16 cellular contexts compared by ENCODE assay signal in genomic region chr5:135747824-135748223, GRCh38.
DNase-seq lines count a peak whose midpoint lies in the region; ATAC-seq and TF ChIP-seq lines count a peak whose summit lies in the region.
"Had no signal": no experiment of that assay in that cellular context is flagged by ENCODE, and none has a peak within 500 bp of the region (broad histone marks: within the 10 kb centered on the region; RNA-seq: fewer than 3 reads in every experiment).

No MANE protein-coding gene starts in this region.

- H3K4me3 ChIP-seq in colonic mucosa = no peak overlapping the region
- H3K4me3 ChIP-seq: A549 had no signal

- H3K9ac ChIP-seq in colonic mucosa (ENCODE audit: low read depth in 2 of 2, low read length in 2 of 2) = no peak overlapping the region

- H3K36me3 Mint-ChIP-seq in osteocyte (ENCODE audit: unreplicated experiment) = no peaks in the 10 kb centered on the region
- H3K36me3 Mint-ChIP-seq in activated naive CD8-positive, alpha-beta T cell treated with anti-CD3 and anti-CD28 coated beads, Interleukin-2, amount 50 U/mL, for 24 hours (ENCODE audit: low read depth) = no peaks in the 10 kb centered on the region
- H3K36me3 Mint-ChIP-seq: CD14-positive monocyte; CD8-positive, alpha-beta T cell; IgD-negative memory B cell had no signal

- H3K27me3 Mint-ChIP-seq in osteocyte (ENCODE audit: unreplicated experiment) = no peaks in the 10 kb centered on the region
- no peaks in the 10 kb centered on the region for H3K27me3 Mint-ChIP-seq in activated naive CD8-positive, alpha-beta T cell treated with anti-CD3 and anti-CD28 coated beads, Interleukin-2, amount 50 U/mL, for 24 hours
- H3K27me3 Mint-ChIP-seq: IgD-negative memory B cell had no signal

- no peak overlapping the region for H3K27ac Mint-ChIP-seq in osteocyte (ENCODE audit: unreplicated experiment)
- no peak overlapping the region for H3K27ac Mint-ChIP-seq in activated naive CD8-positive, alpha-beta T cell treated with anti-CD3 and anti-CD28 coated beads, Interleukin-2, amount 50 U/mL, for 24 hours
- H3K27ac Mint-ChIP-seq: CD14-positive monocyte; CD8-positive, alpha-beta T cell; H9; IgD-negative memory B cell had no signal

- H3K36me3 ChIP-seq in colonic mucosa = no peaks in the 10 kb centered on the region
- H3K36me3 ChIP-seq: BE2C had no signal

- peaks cover 8% of the 10 kb centered on the region for H3K4me1 Mint-ChIP-seq in osteocyte (ENCODE audit: unreplicated experiment)
- no peaks in the 10 kb centered on the region for H3K4me1 Mint-ChIP-seq in activated naive CD8-positive, alpha-beta T cell treated with anti-CD3 and anti-CD28 coated beads, Interleukin-2, amount 50 U/mL, for 24 hours
- H3K4me1 Mint-ChIP-seq: CD14-positive monocyte, H9, IgD-negative memory B cell had no signal

- no peaks in the 10 kb centered on the region for H3K9me3 Mint-ChIP-seq in osteocyte (ENCODE audit: unreplicated experiment)
- H3K9me3 Mint-ChIP-seq in activated naive CD8-positive, alpha-beta T cell treated with anti-CD3 and anti-CD28 coated beads, Interleukin-2, amount 50 U/mL, for 24 hours = peaks cover 4% of the 10 kb centered on the region

- ATAC-seq in activated naive CD8-positive, alpha-beta T cell treated with anti-CD3 and anti-CD28 coated beads, Interleukin-2, amount 50 U/mL, for 24 hours = no peak
- no peak for ATAC-seq in HG02973 (IDR thresholded peaks at IDR 0.05; ENCODE audit: unreplicated experiment)
- ATAC-seq: A549; CD8-positive, alpha-beta T cell had no signal

- intact Hi-C loops in colonic mucosa (cut with DNase I) = no loop called here

- H3K4me1 ChIP-seq in colonic mucosa = no peaks in the 10 kb centered on the region
- H3K4me1 ChIP-seq: A549, BE2C had no signal

- DNase-seq in DMS 273 treated with DMSO at 0.1 percent for 48 hours (lab: John Stamatoyannopoulos, UW) = peak; percentile 29
- peak; percentile 53 to 63 for DNase-seq in NCI-H524 (lab: John Stamatoyannopoulos, UW)
- DNase-seq in colonic mucosa = peak; percentile 3
- DNase-seq in osteocyte (ENCODE audit: extremely low spot score, unreplicated experiment) = peak; percentile 42
- DNase-seq in activated naive CD8-positive, alpha-beta T cell treated with anti-CD3 and anti-CD28 coated beads, Interleukin-2, amount 50 U/mL, for 24 hours = no peak
- no peak for DNase-seq in substantia nigra (lab: John Stamatoyannopoulos, UW)
- DNase-seq: BE2C; CD8-positive, alpha-beta T cell; COR-L47; DMS79; GOT3; H9 had no signal

- no peaks in the 10 kb centered on the region for H3K27me3 ChIP-seq in colonic mucosa
- H3K27me3 ChIP-seq: BE2C had no signal

- H3K9me3 ChIP-seq in colonic mucosa = no peaks in the 10 kb centered on the region
- H3K9me3 ChIP-seq: BE2C had no signal

- H3K27ac ChIP-seq in colonic mucosa = no peak overlapping the region
- no peak overlapping the region for H3K27ac ChIP-seq in substantia nigra (ENCODE audit: low read depth, low read length, poor library complexity, severe bottlenecking)
- H3K27ac ChIP-seq: A549 had no signal

- no peak overlapping the region for H3K4me3 Mint-ChIP-seq in osteocyte (ENCODE audit: unreplicated experiment)
- H3K4me3 Mint-ChIP-seq in activated naive CD8-positive, alpha-beta T cell treated with anti-CD3 and anti-CD28 coated beads, Interleukin-2, amount 50 U/mL, for 24 hours = no peak overlapping the region
- H3K4me3 Mint-ChIP-seq: CD14-positive monocyte; CD8-positive, alpha-beta T cell; H9 had no signal

- TF ChIP-seq CTCF in colonic mucosa (IDR thresholded peaks at IDR 0.05) (no peak), osteocyte (IDR thresholded peaks at IDR 0.05) (no peak)

Comparison
In these comparisons a context has a peak if more than half of its experiments do, and no peak if none do; other contexts are left out.
1. DNase-seq: peak in DMS 273 treated with DMSO at 0.1 percent for 48 hours (single experiment), NCI-H524 (2 of 2), colonic mucosa (single experiment) and osteocyte (single experiment); none in activated naive CD8-positive, alpha-beta T cell treated with anti-CD3 and anti-CD28 coated beads, Interleukin-2, amount 50 U/mL, for 24 hours (single experiment) and substantia nigra (0 of 49).